Comparison of ENCODE assay signal across 25 cellular contexts in genomic region chr22:24688294-24688693, GRCh38.
"Had no signal": no experiment of that assay in that cellular context is flagged by ENCODE, and none has a peak within 500 bp of the region (broad histone marks: within the 10 kb centered on the region; RNA-seq: fewer than 3 reads in every experiment).

No MANE protein-coding gene starts in this region.

- H3K36me3 ChIP-seq: heart left ventricle, left ventricle myocardium inferior, lower lobe of right lung, pancreas, suprapubic skin, thyroid gland had no signal

- H3K4me1 ChIP-seq: lower lobe of right lung, pancreas, suprapubic skin, thyroid gland had no signal

- DNase-seq: cortex of kidney; dorsolateral prefrontal cortex; effector CD8-positive, alpha-beta T cell; heart left ventricle; hippocampal formation; immature natural killer cell; left ventricle myocardium inferior; lower lobe of right lung; natural killer cell; occipital lobe; pancreas; right cardiac atrium; small intestine; stimulated activated CD4-positive, alpha-beta T cell treated with anti-CD3 and anti-CD28 coated beads, Interleukin-2, amount 100 ng/mL, for 48 hours; stimulated activated CD8-positive, alpha-beta memory T cell treated with anti-CD3 and anti-CD28 coated beads, Interleukin-4, amount 100 ng/mL, for 48 hours; stimulated activated naive CD8-positive, alpha-beta T cell treated with anti-CD3 and anti-CD28 coated beads, Interleukin-15, Interleukin-2, amounts not matched to agents 100 U/mL and 50 U/mL, for 24 hours; thyroid gland had no signal

- H3K27ac ChIP-seq: dorsolateral prefrontal cortex, heart left ventricle, left ventricle myocardium inferior, lower lobe of right lung, pancreas, suprapubic skin, thyroid gland had no signal

- H3K4me3 Mint-ChIP-seq: immature natural killer cell; memory B cell; mesothelial cell of epicardium; natural killer cell; neural crest cell; stimulated activated effector memory CD8-positive, alpha-beta T cell treated with anti-CD3 and anti-CD28 coated beads, Interleukin-12 subunit alpha, Interleukin-12 subunit beta, amount 100 ng/mL, for 72 hours; type B pancreatic cell had no signal

- H3K4me1 Mint-ChIP-seq: immature natural killer cell; memory B cell; mesothelial cell of epicardium; natural killer cell; stimulated activated effector memory CD8-positive, alpha-beta T cell treated with anti-CD3 and anti-CD28 coated beads, Interleukin-12 subunit alpha, Interleukin-12 subunit beta, amount 100 ng/mL, for 72 hours had no signal

- H3K9me3 ChIP-seq: heart left ventricle, left ventricle myocardium inferior, lower lobe of right lung, pancreas, suprapubic skin, thyroid gland had no signal

- ATAC-seq: esophagus mucosa; heart left ventricle; lower lobe of right lung; natural killer cell; pancreas; right cardiac atrium; stimulated activated effector memory CD8-positive, alpha-beta T cell treated with anti-CD3 and anti-CD28 coated beads, Interleukin-12 subunit alpha, Interleukin-12 subunit beta, amount 100 ng/mL, for 72 hours; stimulated activated naive CD8-positive, alpha-beta T cell treated with anti-CD3 and anti-CD28 coated beads, Interleukin-15, Interleukin-2, amounts not matched to agents 100 U/mL and 50 U/mL, for 24 hours had no signal

- H3K9me3 Mint-ChIP-seq: immature natural killer cell; memory B cell; mesothelial cell of epicardium; natural killer cell; neural crest cell; stimulated activated effector memory CD8-positive, alpha-beta T cell treated with anti-CD3 and anti-CD28 coated beads, Interleukin-12 subunit alpha, Interleukin-12 subunit beta, amount 100 ng/mL, for 72 hours had no signal

- H3K27me3 ChIP-seq: thyroid gland had no signal

- H3K36me3 Mint-ChIP-seq: immature natural killer cell; memory B cell; mesothelial cell of epicardium; natural killer cell; stimulated activated effector memory CD8-positive, alpha-beta T cell treated with anti-CD3 and anti-CD28 coated beads, Interleukin-12 subunit alpha, Interleukin-12 subunit beta, amount 100 ng/mL, for 72 hours; type B pancreatic cell had no signal

- H3K4me3 ChIP-seq: dorsolateral prefrontal cortex, heart left ventricle, left ventricle myocardium inferior, lower lobe of right lung, pancreas, suprapubic skin, thyroid gland had no signal

- H3K27ac Mint-ChIP-seq: immature natural killer cell; memory B cell; mesothelial cell of epicardium; natural killer cell; progenitor cell of endocrine pancreas; stimulated activated effector memory CD8-positive, alpha-beta T cell treated with anti-CD3 and anti-CD28 coated beads, Interleukin-12 subunit alpha, Interleukin-12 subunit beta, amount 100 ng/mL, for 72 hours; type B pancreatic cell had no signal
